ENCODE assay signal across 12 cellular contexts in the genomic region with DNA sequence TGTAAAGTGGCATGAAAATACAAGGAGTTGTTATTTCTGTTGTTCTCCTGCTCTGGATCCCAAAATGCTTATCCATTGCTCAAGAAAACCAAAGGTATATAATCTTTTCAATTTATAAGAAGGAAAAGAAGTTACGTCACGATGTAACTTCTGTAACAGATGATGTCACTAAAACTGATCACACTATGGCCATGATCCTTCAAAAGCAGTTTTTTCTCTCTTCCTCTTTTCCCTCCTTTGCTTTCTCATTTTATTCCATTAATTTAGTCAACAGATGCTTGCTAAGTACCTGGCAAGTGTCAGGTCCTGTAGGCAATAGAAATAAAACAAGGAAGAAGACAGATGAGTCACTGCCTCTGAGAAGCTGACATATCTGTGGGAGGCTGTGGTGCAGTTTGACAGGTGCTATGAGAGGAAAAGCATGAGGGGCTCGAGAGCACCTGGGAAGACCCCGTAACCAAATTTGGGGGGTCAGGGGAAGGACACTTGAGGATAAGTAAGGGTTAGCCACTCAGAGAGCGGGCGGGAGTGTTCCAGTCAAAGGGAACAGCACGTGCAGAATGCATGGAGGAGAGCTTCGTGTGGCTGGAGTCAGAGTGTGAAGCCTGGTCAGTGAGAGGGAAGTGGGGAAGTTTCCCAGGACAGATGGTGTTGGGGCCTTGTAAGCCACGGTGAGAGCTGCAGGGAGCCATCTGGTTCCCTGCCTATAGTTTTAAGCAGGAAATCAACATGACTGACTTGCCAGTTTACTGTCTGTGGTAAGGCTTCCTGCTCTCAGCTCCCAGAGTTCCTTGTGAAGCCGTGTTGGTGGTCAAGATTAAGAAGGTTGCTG.
DNase-seq lines count a peak whose midpoint lies in the region; ATAC-seq and TF ChIP-seq lines count a peak whose summit lies in the region.
"Had no signal": no experiment of that assay in that cellular context is flagged by ENCODE, and none has a peak within 500 bp of the region (broad histone marks: within the 10 kb centered on the region; RNA-seq: fewer than 3 reads in every experiment).

No MANE protein-coding gene starts in this region.

- H3K79me2 ChIP-seq in fibroblast of lung (ENCODE audit: control insufficient read depth, insufficient read depth, low read length) = no peaks in the 10 kb centered on the region

- no peak overlapping the region for H3K9ac ChIP-seq in fibroblast of lung (ENCODE audit: insufficient read depth, low read length)

- ATAC-seq in GM21515 (IDR thresholded peaks at IDR 0.05; ENCODE audit: unreplicated experiment) (no peak), GM18868 (IDR thresholded peaks at IDR 0.05; ENCODE audit: unreplicated experiment) (no peak), GM21528 (IDR thresholded peaks at IDR 0.05; ENCODE audit: low FRiP score, unreplicated experiment) (no peak)
- ATAC-seq: naive thymus-derived CD8-positive, alpha-beta T cell had no signal

- CTCF ChIA-PET in HEK293 (lab: Yijun Ruan, JAX) = interaction anchor here (0.6 kb wide), 1 partner anchor 282 kb away, joined by 3 read pairs; no protein-coding TSS in a partner anchor

- H3K36me3 ChIP-seq in HEK293 (ENCODE audit: control insufficient read depth in 2 of 2, insufficient read depth in 1 of 2, low read length in 2 of 2) (no peaks in the 10 kb centered on the region), SJCRH30 (no peaks in the 10 kb centered on the region), fibroblast of lung (ENCODE audit: control insufficient read depth, insufficient read depth, low read length) (no peaks in the 10 kb centered on the region)
- H3K36me3 ChIP-seq: uterus had no signal

- no peaks in the 10 kb centered on the region for H4K20me1 ChIP-seq in fibroblast of lung (ENCODE audit: control insufficient read depth, extremely low read depth, insufficient read depth, low read length)

- TF ChIP-seq CTCF in HEK293 (tag by site-specific recombination; IDR thresholded peaks at IDR 0.05) (no peak), fibroblast of lung (conservative IDR thresholded peaks at IDR 0.05 in 1 of 2, IDR thresholded peaks at IDR 0.05 in 1 of 2; ENCODE audit: low read depth in 1 of 2, low read length in 2 of 2) (no peak)

- H3K9me3 ChIP-seq in HEK293 (ENCODE audit: control insufficient read depth, insufficient read depth, low read depth, low read length) (no peaks in the 10 kb centered on the region), SJCRH30 (replicated peaks) (no peaks in the 10 kb centered on the region), fibroblast of lung (ENCODE audit: control insufficient read depth, insufficient read depth, low read depth, low read length) (no peaks in the 10 kb centered on the region)
- H3K9me3 ChIP-seq: uterus had no signal

- H3K4me1 ChIP-seq in HEK293 (ENCODE audit: control insufficient read depth, insufficient read depth, low read length) (no peaks in the 10 kb centered on the region), SJCRH30 (no peaks in the 10 kb centered on the region), fibroblast of lung (ENCODE audit: control insufficient read depth, extremely low read depth, insufficient read depth, low read length) (no peaks in the 10 kb centered on the region)
- H3K4me1 ChIP-seq: uterus had no signal

- POLR2A ChIA-PET in HEK293 (lab: Yijun Ruan, JAX) = no interaction called here

- H3K27me3 ChIP-seq in SJCRH30 = no peaks in the 10 kb centered on the region
- H3K27me3 ChIP-seq in fibroblast of lung (ENCODE audit: control insufficient read depth, insufficient read depth, low read length) = no peaks in the 10 kb centered on the region
- H3K27me3 ChIP-seq: uterus had no signal

- H3K27ac ChIP-seq in HEK293 (ENCODE audit: extremely low read depth, low read depth, low read length) (no peak overlapping the region), SJCRH30 (no peak overlapping the region), fibroblast of lung (ENCODE audit: insufficient read depth, low read length) (no peak overlapping the region)
- H3K27ac ChIP-seq: uterus had no signal

- peak; percentile 24 for DNase-seq in CMK (ENCODE audit: low read depth)
- peak; percentile 22 to 36 for DNase-seq in SJCRH30
- peak; percentile 22 to 54 for DNase-seq in fibroblast of lung (ENCODE audit: low read depth in 2 of 2)
- no peak for DNase-seq in activated effector memory CD4-positive, alpha-beta T cell treated with anti-CD3 and anti-CD28 coated beads, Interleukin-2, amount 50 U/mL, for 16 hours
- DNase-seq: erythroblast; naive thymus-derived CD8-positive, alpha-beta T cell; NCI-H1105; uterus had no signal

- no peak overlapping the region for H3K4me2 ChIP-seq in fibroblast of lung (ENCODE audit: extremely low read depth, insufficient read depth, low read length)

- no peak overlapping the region for H2AFZ ChIP-seq in fibroblast of lung (ENCODE audit: low read length)

- no peak overlapping the region for H3K4me3 ChIP-seq in HEK293 (ENCODE audit: low read depth, low read length)
- no peak overlapping the region for H3K4me3 ChIP-seq in SJCRH30
- no peak overlapping the region for H3K4me3 ChIP-seq in fibroblast of lung (replicated peaks in 1 of 4; ENCODE audit: control extremely low read depth in 1 of 4, insufficient read depth in 1 of 4, low read depth in 3 of 4, low read length in 4 of 4)
- H3K4me3 ChIP-seq: uterus had no signal

TF ChIP-seq in HEK293, 187 proteins besides CTCF, POLR2A, EP300 and RAD21:
- TF ChIP-seq, protein P1, sequence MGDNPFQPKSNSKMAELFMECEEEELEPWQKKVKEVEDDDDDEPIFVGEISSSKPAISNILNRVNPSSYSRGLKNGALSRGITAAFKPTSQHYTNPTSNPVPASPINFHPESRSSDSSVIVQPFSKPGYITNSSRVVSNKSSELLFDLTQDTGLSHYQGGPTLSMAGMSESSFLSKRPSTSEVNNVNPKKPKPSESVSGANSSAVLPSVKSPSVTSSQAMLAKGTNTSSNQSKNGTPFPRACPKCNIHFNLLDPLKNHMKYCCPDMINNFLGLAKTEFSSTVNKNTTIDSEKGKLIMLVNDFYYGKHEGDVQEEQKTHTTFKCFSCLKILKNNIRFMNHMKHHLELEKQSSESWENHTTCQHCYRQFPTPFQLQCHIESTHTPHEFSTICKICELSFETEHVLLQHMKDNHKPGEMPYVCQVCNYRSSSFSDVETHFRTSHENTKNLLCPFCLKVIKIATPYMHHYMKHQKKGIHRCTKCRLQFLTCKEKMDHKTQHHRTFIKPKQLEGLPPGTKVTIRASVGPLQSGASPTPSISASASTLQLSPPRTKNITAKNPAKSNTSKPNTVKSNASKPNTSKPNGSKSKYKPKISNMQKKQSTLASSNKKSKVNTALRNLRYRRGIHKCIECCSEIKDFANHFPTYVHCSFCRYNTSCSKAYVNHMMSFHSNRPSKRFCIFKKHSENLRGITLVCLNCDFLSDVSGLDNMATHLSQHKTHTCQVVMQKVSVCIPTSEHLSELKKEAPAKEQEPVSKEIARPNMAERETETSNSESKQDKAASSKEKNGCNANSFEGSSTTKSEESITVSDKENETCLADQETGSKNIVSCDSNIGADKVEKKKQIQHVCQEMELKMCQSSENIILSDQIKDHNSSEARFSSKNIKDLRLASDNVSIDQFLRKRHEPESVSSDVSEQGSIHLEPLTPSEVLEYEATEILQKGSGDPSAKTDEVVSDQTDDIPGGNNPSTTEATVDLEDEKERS (tag by site-specific recombination; IDR thresholded peaks at IDR 0.05) = no peak
- TF ChIP-seq, protein P2, sequence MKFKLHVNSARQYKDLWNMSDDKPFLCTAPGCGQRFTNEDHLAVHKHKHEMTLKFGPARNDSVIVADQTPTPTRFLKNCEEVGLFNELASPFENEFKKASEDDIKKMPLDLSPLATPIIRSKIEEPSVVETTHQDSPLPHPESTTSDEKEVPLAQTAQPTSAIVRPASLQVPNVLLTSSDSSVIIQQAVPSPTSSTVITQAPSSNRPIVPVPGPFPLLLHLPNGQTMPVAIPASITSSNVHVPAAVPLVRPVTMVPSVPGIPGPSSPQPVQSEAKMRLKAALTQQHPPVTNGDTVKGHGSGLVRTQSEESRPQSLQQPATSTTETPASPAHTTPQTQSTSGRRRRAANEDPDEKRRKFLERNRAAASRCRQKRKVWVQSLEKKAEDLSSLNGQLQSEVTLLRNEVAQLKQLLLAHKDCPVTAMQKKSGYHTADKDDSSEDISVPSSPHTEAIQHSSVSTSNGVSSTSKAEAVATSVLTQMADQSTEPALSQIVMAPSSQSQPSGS (tag by site-specific recombination; IDR thresholded peaks at IDR 0.05; ENCODE audit: low read depth) = 0 out of 2 replicates have a peak, but pooled peaks have one; percentile 33
